In the genomic region with DNA sequence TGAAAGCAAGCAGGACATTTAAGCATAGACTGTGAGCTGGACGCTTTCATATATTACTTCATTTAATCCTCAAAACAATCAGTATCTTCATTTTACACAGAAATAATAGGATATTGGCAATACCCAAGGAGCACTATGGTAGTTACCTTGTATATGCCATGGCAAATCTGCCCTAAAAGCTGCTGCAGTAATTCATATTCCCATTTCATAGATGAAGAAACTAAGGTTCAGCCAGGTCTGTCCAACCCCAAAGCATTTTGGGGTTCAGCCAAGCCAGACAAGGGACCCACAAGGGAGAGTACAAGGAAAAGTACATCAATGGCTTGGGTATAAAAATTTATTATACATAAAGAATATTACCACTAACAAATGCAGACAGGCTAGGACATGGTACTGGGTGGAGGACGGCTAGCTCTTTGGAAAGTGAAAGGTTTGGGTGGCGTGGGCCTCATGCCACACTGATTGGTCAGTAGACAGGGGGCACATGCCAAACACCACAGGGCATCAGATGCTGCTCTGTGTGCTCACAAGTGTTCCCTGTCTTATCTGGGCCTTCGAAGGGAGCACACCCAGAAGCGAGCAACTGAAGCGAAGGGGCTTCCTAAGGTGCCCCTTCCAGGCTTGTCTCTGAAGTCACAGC, we compare ENCODE assay signal across 14 cellular contexts. TPM values are rescaled to one million over a fixed set of nuclear protein-coding genes. Genes with fewer than 3 reads are reported as not detected.
DNase-seq lines count a peak whose midpoint lies in the region; ATAC-seq lines count a peak whose summit lies in the region.
"Had no signal": no experiment of that assay in that cellular context is flagged by ENCODE, and none has a peak within 500 bp of the region (broad histone marks: within the 10 kb centered on the region; RNA-seq: fewer than 3 reads in every experiment).

No MANE protein-coding gene starts in this region.

- POLR2A ChIA-PET in activated naive CD8-positive, alpha-beta T cell treated with anti-CD3 and anti-CD28 coated beads, Interleukin-2, amount 10 ng/mL, durations not matched to agents 7 days and 5 days (lab: Charles Lee): interaction anchor here (1.2 to 1.7 kb wide), 6 partner anchors 8 to 112 kb away, joined by 3 to 15 read pairs (median 6); partner anchors contain the start of gene EYA3

- peak overlapping the region; percentile 91 for H3K27ac Mint-ChIP-seq in activated naive CD8-positive, alpha-beta T cell treated with anti-CD3 and anti-CD28 coated beads, Interleukin-2, amount 10 ng/mL, durations not matched to agents 7 days and 5 days
- peak overlapping the region; percentile 85 for H3K27ac Mint-ChIP-seq in stimulated activated memory B cell treated with anti-CD40 and anti-IgM and Interleukin-4, amounts not matched to agents 10 μg/mL and 1 μg/mL and 100 μg/mL, for 72 hours

- H3K9me3 Mint-ChIP-seq in activated naive CD8-positive, alpha-beta T cell treated with anti-CD3 and anti-CD28 coated beads, Interleukin-2, amount 10 ng/mL, durations not matched to agents 7 days and 5 days: peaks cover 3% of the 10 kb centered on the region
- H3K9me3 Mint-ChIP-seq in stimulated activated memory B cell treated with anti-CD40 and anti-IgM and Interleukin-4, amounts not matched to agents 10 μg/mL and 1 μg/mL and 100 μg/mL, for 72 hours: peaks cover 3% of the 10 kb centered on the region

- peak; percentile 16 for ATAC-seq in HG03520 (IDR thresholded peaks at IDR 0.05; ENCODE audit: unreplicated experiment)
- ATAC-seq in activated naive CD8-positive, alpha-beta T cell treated with anti-CD3 and anti-CD28 coated beads, Interleukin-2, amount 10 ng/mL, durations not matched to agents 7 days and 5 days (ENCODE audit: low read depth): no peak
- no peak for ATAC-seq in stimulated activated memory B cell treated with anti-CD40 and anti-IgM and Interleukin-4, amounts not matched to agents 10 μg/mL and 1 μg/mL and 100 μg/mL, for 72 hours
- no peak for ATAC-seq in HG03097 (IDR thresholded peaks at IDR 0.05; ENCODE audit: low FRiP score, unreplicated experiment)
- ATAC-seq in GM19395 (IDR thresholded peaks at IDR 0.05; ENCODE audit: unreplicated experiment): no peak
- ATAC-seq in HG02798 (IDR thresholded peaks at IDR 0.05; ENCODE audit: poor library complexity, unreplicated experiment): no peak

- peak overlapping the region; percentile 74 for H3K4me3 Mint-ChIP-seq in activated naive CD8-positive, alpha-beta T cell treated with anti-CD3 and anti-CD28 coated beads, Interleukin-2, amount 10 ng/mL, durations not matched to agents 7 days and 5 days
- peak overlapping the region; percentile 4 for H3K4me3 Mint-ChIP-seq in stimulated activated memory B cell treated with anti-CD40 and anti-IgM and Interleukin-4, amounts not matched to agents 10 μg/mL and 1 μg/mL and 100 μg/mL, for 72 hours

- peak; percentile 55 for DNase-seq in activated CD8-positive, alpha-beta memory T cell treated with anti-CD3 and anti-CD28 coated beads for 24 hours
- no peak for DNase-seq in activated CD8-positive, alpha-beta memory T cell treated with anti-CD3 and anti-CD28 coated beads, Interleukin-2, amount 50 U/mL, for 4 hours
- DNase-seq in activated naive CD8-positive, alpha-beta T cell treated with anti-CD3 and anti-CD28 coated beads, Interleukin-2, amount 10 ng/mL, durations not matched to agents 7 days and 5 days: no peak
- DNase-seq: kidney glomerular epithelial cell, NCI-H1436 treated with DMSO at 0.1 percent for 48 hours, NCI-H226, SIG-M5, T1000, trophoblast cell had no signal

- peaks cover 66% of the 10 kb centered on the region for H3K36me3 Mint-ChIP-seq in activated naive CD8-positive, alpha-beta T cell treated with anti-CD3 and anti-CD28 coated beads, Interleukin-2, amount 10 ng/mL, durations not matched to agents 7 days and 5 days
- peaks cover 59% of the 10 kb centered on the region for H3K36me3 Mint-ChIP-seq in stimulated activated memory B cell treated with anti-CD40 and anti-IgM and Interleukin-4, amounts not matched to agents 10 μg/mL and 1 μg/mL and 100 μg/mL, for 72 hours

- H3K27me3 Mint-ChIP-seq in activated naive CD8-positive, alpha-beta T cell treated with anti-CD3 and anti-CD28 coated beads, Interleukin-2, amount 10 ng/mL, durations not matched to agents 7 days and 5 days: no peaks in the 10 kb centered on the region
- no peaks in the 10 kb centered on the region for H3K27me3 Mint-ChIP-seq in stimulated activated memory B cell treated with anti-CD40 and anti-IgM and Interleukin-4, amounts not matched to agents 10 μg/mL and 1 μg/mL and 100 μg/mL, for 72 hours

- H3K4me1 Mint-ChIP-seq in activated naive CD8-positive, alpha-beta T cell treated with anti-CD3 and anti-CD28 coated beads, Interleukin-2, amount 10 ng/mL, durations not matched to agents 7 days and 5 days: peaks cover 48% of the 10 kb centered on the region
- H3K4me1 Mint-ChIP-seq in stimulated activated memory B cell treated with anti-CD40 and anti-IgM and Interleukin-4, amounts not matched to agents 10 μg/mL and 1 μg/mL and 100 μg/mL, for 72 hours: peaks cover 23% of the 10 kb centered on the region

RNA-seq across cellular contexts. Expression of gene PTAFR, which starts 23.9 kb away (rescaled TPM):
- total RNA-seq in activated naive CD8-positive, alpha-beta T cell treated with anti-CD3 and anti-CD28 coated beads, Interleukin-2, amount 10 ng/mL, durations not matched to agents 7 days and 5 days: 1 to 10 TPM in 1 of 2 experiments, under 1 TPM in 1; 0.99 to 1.1 TPM

RNA-seq across cellular contexts. Expression of gene DNAJC8, which starts 32.5 kb away (rescaled TPM):
- 100 to 1,000 TPM; 106 TPM for total RNA-seq in activated naive CD8-positive, alpha-beta T cell treated with anti-CD3 and anti-CD28 coated beads, Interleukin-2, amount 10 ng/mL, durations not matched to agents 7 days and 5 days

RNA-seq across cellular contexts. Expression of gene ATP5IF1, which starts 35.6 kb away (rescaled TPM):
- total RNA-seq in activated naive CD8-positive, alpha-beta T cell treated with anti-CD3 and anti-CD28 coated beads, Interleukin-2, amount 10 ng/mL, durations not matched to agents 7 days and 5 days: 100 to 1,000 TPM; 209 to 222 TPM

RNA-seq across cellular contexts. Expression of gene SESN2, which starts 59.0 kb away (rescaled TPM):
- total RNA-seq in activated naive CD8-positive, alpha-beta T cell treated with anti-CD3 and anti-CD28 coated beads, Interleukin-2, amount 10 ng/mL, durations not matched to agents 7 days and 5 days: 10 to 100 TPM; 14.6 to 16.0 TPM
